14 cellular contexts compared by ENCODE assay signal in genomic region chr9:124840300-124840833, GRCh38. TPM values are rescaled to one million over a fixed set of nuclear protein-coding genes. Genes with fewer than 3 reads are reported as not detected.
A peak's percentile ranks its signal among the peaks of the same experiment; 100 is the strongest.
DNase-seq lines count a peak whose midpoint lies in the region; ATAC-seq, FAIRE-seq and TF ChIP-seq lines count a peak whose summit lies in the region.
"Had no signal": no experiment of that assay in that cellular context is flagged by ENCODE, and none has a peak within 500 bp of the region (broad histone marks: within the 10 kb centered on the region; RNA-seq: fewer than 3 reads in every experiment).

No MANE protein-coding gene starts in this region.

- H3K36me3 Mint-ChIP-seq in WTC11, result no peaks in the 10 kb centered on the region

- H3K9me3 ChIP-seq in AG04450 (ENCODE audit: control insufficient read depth, insufficient read depth, low read length) (no peaks in the 10 kb centered on the region), keratinocyte (ENCODE audit: control insufficient read depth, low read depth, low read length) (no peaks in the 10 kb centered on the region), transverse colon (no peaks in the 10 kb centered on the region), Peyer's patch (no peaks in the 10 kb centered on the region)

- H3K4me2 ChIP-seq in keratinocyte (ENCODE audit: control insufficient read depth, extremely low read depth, insufficient read depth, low read depth, low read length), result no peak overlapping the region

- intact Hi-C loops in transverse colon (cut with DNase I; ENCODE audit: low total_unique reads), result no loop called here

- ATAC-seq in WTC11 (peak; percentile 15), HG02840 (IDR thresholded peaks at IDR 0.05; ENCODE audit: low FRiP score, unreplicated experiment) (no peak)

- H3K27ac ChIP-seq in AG04450 (ENCODE audit: low read depth, low read length) (no peak overlapping the region), keratinocyte (ENCODE audit: control insufficient read depth, insufficient read depth, low read length) (no peak overlapping the region), transverse colon (no peak overlapping the region), Peyer's patch (no peak overlapping the region)

- peaks cover 3% of the 10 kb centered on the region; the same call in 1 of the 2 replicates for H3K4me1 Mint-ChIP-seq in WTC11
- H3K4me1 Mint-ChIP-seq: activated CD4-positive, alpha-beta memory T cell treated with anti-CD3 and anti-CD28 coated beads, Interleukin-2, amount 10 ng/mL, durations not matched to agents 7 days and 5 days had no signal

- no peak overlapping the region for H3K27ac Mint-ChIP-seq in WTC11
- H3K27ac Mint-ChIP-seq: activated CD4-positive, alpha-beta memory T cell treated with anti-CD3 and anti-CD28 coated beads, Interleukin-2, amount 10 ng/mL, durations not matched to agents 7 days and 5 days had no signal

- H3K27me3 Mint-ChIP-seq in WTC11 (ENCODE audit: low read depth), result no peaks in the 10 kb centered on the region

- H3K79me2 ChIP-seq in keratinocyte (ENCODE audit: control insufficient read depth, insufficient read depth, low read length), result no peaks in the 10 kb centered on the region

- dilution Hi-C loops in keratinocyte (cut with MboI; ENCODE audit: extremely low pct_ligation_motif_present, low sequenced_read_pairs), result no loop called here

- no peak overlapping the region for H3K4me3 ChIP-seq in AG04450 (ENCODE audit: low read depth, low read length)
- H3K4me3 ChIP-seq in H7 (ENCODE audit: insufficient read depth, low read depth, low read length), result no peak overlapping the region
- no peak overlapping the region for H3K4me3 ChIP-seq in keratinocyte (ENCODE audit: control insufficient read depth in 2 of 3, extremely low read depth in 1 of 3, insufficient read depth in 2 of 3, low read depth in 1 of 3, low read length in 3 of 3)
- no peak overlapping the region for H3K4me3 ChIP-seq in transverse colon
- H3K4me3 ChIP-seq in Peyer's patch, result no peak overlapping the region

- no peak overlapping the region for H3K4me3 Mint-ChIP-seq in WTC11
- H3K4me3 Mint-ChIP-seq: activated CD4-positive, alpha-beta memory T cell treated with anti-CD3 and anti-CD28 coated beads, Interleukin-2, amount 10 ng/mL, durations not matched to agents 7 days and 5 days had no signal

- CTCF ChIA-PET in AG04450 (lab: Charles Lee) (interaction anchor here (0.9 to 5.4 kb wide), 11 partner anchors 12 to 66 kb away, joined by 3 to 33 read pairs (median 5); partner anchors contain the start of genes OLFML2A and WDR38), WTC11 (lab: Charles Lee) (interaction anchor here (0.6 to 12.7 kb wide), 41 partner anchors 10 to 465 kb away, joined by 3 to 323 read pairs (median 5); partner anchors contain the start of genes ARPC5L, NR6A1, OLFML2A and RPL35)

- H3K9ac ChIP-seq in keratinocyte (ENCODE audit: control insufficient read depth, extremely low read depth, insufficient read depth, low read length), result no peak overlapping the region

- no peak for TF ChIP-seq POLR2A in transverse colon (IDR thresholded peaks at IDR 0.05)
- no peak for TF ChIP-seq POLR2A in Peyer's patch (IDR thresholded peaks at IDR 0.05)

- 77% methylated on average over 11 of the region's 18 CpGs; no CpG with 5 or more reads in 1 of the 2 donors for WGBS in transverse colon (ENCODE audit: low coverage in 1 of 2), 2 donors

- H3K36me3 ChIP-seq in H7 (replicated peaks; ENCODE audit: control insufficient read depth, insufficient read depth, low read length) (no peaks in the 10 kb centered on the region), keratinocyte (ENCODE audit: control insufficient read depth in 2 of 2, extremely low read depth in 1 of 2, insufficient read depth in 2 of 2, low read length in 2 of 2) (no peaks in the 10 kb centered on the region), transverse colon (no peaks in the 10 kb centered on the region), Peyer's patch (no peaks in the 10 kb centered on the region)

- TF ChIP-seq CTCF in AG04450 (IDR thresholded peaks at IDR 0.05; ENCODE audit: low read depth, low read length) (peak; percentile 37; the same call in 1 of the 2 replicates), WTC11 (IDR thresholded peaks at IDR 0.05) (no peak; the same call in 1 of the 2 replicates), keratinocyte (optimal IDR thresholded peaks at IDR 0.05 in 1 of 3, IDR thresholded peaks at IDR 0.05 in 1 of 3, conservative IDR thresholded peaks at IDR 0.05 in 1 of 3; ENCODE audit: extremely low read depth in 1 of 3, insufficient read depth in 2 of 3, low read length in 3 of 3) (peak; percentile 42 to 60 (median 51)), transverse colon (IDR thresholded peaks at IDR 0.05) (no peak), Peyer's patch (IDR thresholded peaks at IDR 0.05) (no peak)

- no peak overlapping the region for H2AFZ ChIP-seq in keratinocyte (ENCODE audit: control insufficient read depth, low read length)

- H3K9me3 Mint-ChIP-seq in WTC11, result peaks cover 3% of the 10 kb centered on the region; the same call in 1 of the 2 replicates
- H3K9me3 Mint-ChIP-seq: activated CD4-positive, alpha-beta memory T cell treated with anti-CD3 and anti-CD28 coated beads, Interleukin-2, amount 10 ng/mL, durations not matched to agents 7 days and 5 days had no signal

- FAIRE-seq in keratinocyte (lab: Jason Lieb, UNC), result no peak

- H3K4me1 ChIP-seq in keratinocyte (ENCODE audit: control insufficient read depth, extremely low read depth, insufficient read depth, low read length) (peaks cover 2% of the 10 kb centered on the region), transverse colon (peaks cover under 1 to 2% (median 1%) of the 10 kb centered on the region in 4 donors), Peyer's patch (peaks cover 0 to 2% (median 0%) of the 10 kb centered on the region in 4 donors)

- in situ Hi-C loops in transverse colon (cut with MboI; ENCODE audit: low pct_ligation_motif_present in 1 of 4, low pct_unique_long_range_greater_than_20kb in 1 of 4, low sequenced_read_pairs in 3 of 4), result no loop called here

- H3K9me1 ChIP-seq in keratinocyte (ENCODE audit: control insufficient read depth, extremely low read depth, insufficient read depth, low read length), result no peaks in the 10 kb centered on the region

- H3K27me3 ChIP-seq in AG04450 (ENCODE audit: control insufficient read depth, insufficient read depth, low read length), result no peaks in the 10 kb centered on the region
- H3K27me3 ChIP-seq in H7 (ENCODE audit: control insufficient read depth, insufficient read depth, low read length), result no peaks in the 10 kb centered on the region
- no peaks in the 10 kb centered on the region for H3K27me3 ChIP-seq in keratinocyte (ENCODE audit: control insufficient read depth, extremely low read depth, insufficient read depth, low read length)
- no peaks in the 10 kb centered on the region for H3K27me3 ChIP-seq in transverse colon
- H3K27me3 ChIP-seq in Peyer's patch, result no peaks in the 10 kb centered on the region

- no peaks in the 10 kb centered on the region for H4K20me1 ChIP-seq in keratinocyte (ENCODE audit: control insufficient read depth, extremely low read depth, insufficient read depth, low read length)

- no peak for TF ChIP-seq EP300 in transverse colon (IDR thresholded peaks at IDR 0.05; ENCODE audit: low read depth)

- DNase-seq in AG04450 (ENCODE audit: low read depth, low spot score) (no peak), H7 (peak; percentile 77), WTC11 (ENCODE audit: low spot score) (peak; percentile 61), keratinocyte (ENCODE audit: low read depth, low spot score) (no peak), transverse colon (no peak), DMS153 treated with DMSO at 0.1 percent for 48 hours (lab: John Stamatoyannopoulos, UW; ENCODE audit: unreplicated experiment) (no peak), Peyer's patch (no peak)
- DNase-seq: activated CD4-positive, alpha-beta memory T cell treated with anti-CD3 and anti-CD28 coated beads, Interleukin-2, amount 10 ng/mL, durations not matched to agents 7 days and 5 days; amniotic stem cell; foreskin melanocyte; NCI-H1048; stimulated activated CD4-positive, alpha-beta T cell treated with anti-CD3 and anti-CD28 coated beads, Interleukin-1b, Interleukin-23, amount 100 ng/mL, for 48 hours; substantia nigra had no signal

- POLR2A ChIA-PET in AG04450 (lab: Yijun Ruan, JAX), result interaction anchor here (0.6 to 1.1 kb wide), 2 partner anchors 61 to 454 kb away, joined by 4 to 8 read pairs; no protein-coding TSS in a partner anchor
- POLR2A ChIA-PET in WTC11 (lab: Charles Lee), result interaction anchor here (0.6 to 1.7 kb wide), 7 partner anchors 16 to 69 kb away, joined by 3 to 7 read pairs (median 6); partner anchors contain the start of genes NR6A1 and OLFML2A

RNA-seq across cellular contexts. Expression of gene WDR38, which starts 12.9 kb away (rescaled TPM):
- polyA plus RNA-seq in AG04450 (2011; rRNA removed) (not detected in 2 replicates), keratinocyte (not detected in 3 replicates)
- polyA minus RNA-seq in AG04450 (2011; rRNA and poly(A)+ RNA removed), result not detected in 2 replicates
- total RNA-seq in H7 (2014; rRNA removed; shearing (Covaris generic)), result not detected in 2 replicates
- total RNA-seq in WTC11 (2021) (not detected in 3 replicates), transverse colon (not detected), Peyer's patch (not detected)
- not detected for polyA plus RNA-seq in keratinocyte (2011; ENCODE audit: low read depth)
- polyA plus RNA-seq in keratinocyte (2011; cell fraction: cytosol; rRNA removed), result not detected in 2 replicates
- not detected in 2 replicates for polyA plus RNA-seq in keratinocyte (2011; cell fraction: nucleus; rRNA removed)
- polyA plus RNA-seq in keratinocyte (2012; ENCODE audit: low replicate concordance), result not detected in 2 replicates
- not detected in 3 replicates for polyA minus RNA-seq in keratinocyte
- not detected for polyA minus RNA-seq in keratinocyte (2011; cell fraction: cytosol; rRNA and poly(A)+ RNA removed)
- not detected in 2 replicates for polyA minus RNA-seq in keratinocyte (2011; cell fraction: nucleus; rRNA and poly(A)+ RNA removed)
- total RNA-seq: activated CD4-positive, alpha-beta memory T cell treated with anti-CD3 and anti-CD28 coated beads, Interleukin-2, amount 10 ng/mL, durations not matched to agents 7 days and 5 days had no signal

RNA-seq across cellular contexts. Expression of gene RPL35, which starts 21.4 kb away (rescaled TPM):
- polyA plus RNA-seq in AG04450 (2011; rRNA removed) (1,392 and 2,283 TPM in 2 replicates), keratinocyte (2,334 to 5,073 TPM (median 3,325 TPM) in 3 replicates)
- 210 and 338 TPM in 2 replicates for polyA minus RNA-seq in AG04450 (2011; rRNA and poly(A)+ RNA removed)
- total RNA-seq in H7 (2014; rRNA removed; shearing (Covaris generic)), result 2,762 and 3,564 TPM in 2 replicates
- total RNA-seq in WTC11 (2021) (1,710 to 1,958 TPM (median 1,927 TPM) in 3 replicates), transverse colon (1,000 to 10,000 TPM in 3 of 4 donors, 100 to 1,000 TPM in 1; 498 to 3,953 (median 1,382) TPM), Peyer's patch (1,000 to 10,000 TPM in 1 of 4 donors, 100 to 1,000 TPM in 3; 462 to 1,338 (median 588) TPM)
- polyA plus RNA-seq in keratinocyte (2011; ENCODE audit: low read depth), result 2,668 TPM
- 894 and 1,713 TPM in 2 replicates for polyA plus RNA-seq in keratinocyte (2011; cell fraction: cytosol; rRNA removed)
- polyA plus RNA-seq in keratinocyte (2011; cell fraction: nucleus; rRNA removed), result 508 and 737 TPM in 2 replicates
- 3,012 and 3,893 TPM in 2 replicates for polyA plus RNA-seq in keratinocyte (2012; ENCODE audit: low replicate concordance)
- 341 to 1,372 TPM (median 505 TPM) in 3 replicates for polyA minus RNA-seq in keratinocyte
- 894 TPM for polyA minus RNA-seq in keratinocyte (2011; cell fraction: cytosol; rRNA and poly(A)+ RNA removed)
- 127 TPM in 2 replicates for polyA minus RNA-seq in keratinocyte (2011; cell fraction: nucleus; rRNA and poly(A)+ RNA removed)

RNA-seq across cellular contexts. Expression of gene ARPC5L, which starts 21.6 kb away (rescaled TPM):
- polyA plus RNA-seq in AG04450 (2011; rRNA removed), result 45.8 and 62.0 TPM in 2 replicates
- polyA minus RNA-seq in AG04450 (2011; rRNA and poly(A)+ RNA removed), result 17.5 and 18.3 TPM in 2 replicates
- 34.5 and 42.4 TPM in 2 replicates for total RNA-seq in H7 (2014; rRNA removed; shearing (Covaris generic))
- 40.0 to 47.2 TPM (median 40.5 TPM) in 3 replicates for total RNA-seq in WTC11 (2021)
- polyA plus RNA-seq in keratinocyte, result 79.5 to 107 TPM (median 102 TPM) in 3 replicates
- polyA plus RNA-seq in keratinocyte (2011; ENCODE audit: low read depth), result 193 TPM
- polyA plus RNA-seq in keratinocyte (2011; cell fraction: cytosol; rRNA removed), result 97.3 and 103 TPM in 2 replicates
- 58.9 and 80.7 TPM in 2 replicates for polyA plus RNA-seq in keratinocyte (2011; cell fraction: nucleus; rRNA removed)
- 88.5 and 126 TPM in 2 replicates for polyA plus RNA-seq in keratinocyte (2012; ENCODE audit: low replicate concordance)
- 13.2 to 34.9 TPM (median 23.4 TPM) in 3 replicates for polyA minus RNA-seq in keratinocyte
- 41.1 TPM for polyA minus RNA-seq in keratinocyte (2011; cell fraction: cytosol; rRNA and poly(A)+ RNA removed)
- polyA minus RNA-seq in keratinocyte (2011; cell fraction: nucleus; rRNA and poly(A)+ RNA removed), result 11.7 and 14.9 TPM in 2 replicates
- 10 to 100 TPM in 3 of 4 donors, 1 to 10 TPM in 1; 9.8 to 37.0 (median 22.8) TPM for total RNA-seq in transverse colon
- 10 to 100 TPM; 15.7 to 23.5 (median 18.0) TPM for total RNA-seq in Peyer's patch

Comparison
In these comparisons a context has a peak if more than half of its experiments do, and no peak if none do; other contexts are left out.
1. DNase-seq: peak in H7 (single experiment) and WTC11 (single experiment); none in AG04450 (single experiment), keratinocyte (single experiment), transverse colon (single experiment), DMS153 treated with DMSO at 0.1 percent for 48 hours (single experiment) and Peyer's patch (0 of 3).
2. CTCF ChIP-seq: peak in AG04450 (single experiment) and keratinocyte (3 of 3); none in WTC11 (single experiment), transverse colon (0 of 5) and Peyer's patch (0 of 6).